ENCODE assay signal across 12 cellular contexts in the genomic region with DNA sequence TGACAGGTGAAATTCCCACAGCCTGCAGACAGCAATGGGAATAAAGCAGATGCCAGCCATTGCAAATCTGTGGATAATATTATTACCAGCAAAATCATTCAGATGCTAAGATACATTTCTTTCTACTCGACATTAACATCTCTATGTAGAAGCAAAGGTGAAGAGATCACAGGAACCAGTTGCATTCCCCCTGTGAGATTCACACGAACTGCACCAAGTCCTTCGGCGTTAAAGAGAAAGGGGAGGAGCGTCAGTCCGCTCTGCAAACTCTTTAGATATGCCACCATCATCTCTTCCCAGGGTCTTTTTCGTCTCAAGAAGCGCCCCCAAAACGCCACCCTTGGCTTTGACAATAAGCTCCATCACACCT. TPM values are rescaled to one million over a fixed set of nuclear protein-coding genes. Genes with fewer than 3 reads are reported as not detected.
A peak's percentile ranks its signal among the peaks of the same experiment; 100 is the strongest.
DNase-seq lines count a peak whose midpoint lies in the region; ATAC-seq and TF ChIP-seq lines count a peak whose summit lies in the region.
"Had no signal": no experiment of that assay in that cellular context is flagged by ENCODE, and none has a peak within 500 bp of the region (broad histone marks: within the 10 kb centered on the region; RNA-seq: fewer than 3 reads in every experiment).

No MANE protein-coding gene starts in this region.

- H3K27me3 Mint-ChIP-seq in Calu3 (ENCODE audit: unreplicated experiment), result peaks cover 90% of the 10 kb centered on the region

- no peak overlapping the region for H2AFZ ChIP-seq in PC-3 (ENCODE audit: low read length)

- CTCF ChIA-PET in Calu3 (lab: Charles Lee), result no interaction called here
- CTCF ChIA-PET in PC-3 (lab: Charles Lee), result no interaction called here

- no peak overlapping the region for H3K9ac ChIP-seq in PC-3 (ENCODE audit: low read length)

- H3K27ac ChIP-seq in PC-3 (ENCODE audit: low read length) (no peak overlapping the region), esophagus squamous epithelium (no peak overlapping the region)
- H3K27ac ChIP-seq: lower lobe of right lung had no signal

- H3K27me3 ChIP-seq in PC-3 (ENCODE audit: low read length) (peaks cover 73% of the 10 kb centered on the region), esophagus squamous epithelium (peaks cover 29 to 100% (median 64%) of the 10 kb centered on the region in 4 donors)

- no peaks in the 10 kb centered on the region for H3K79me2 ChIP-seq in PC-3 (ENCODE audit: low read length)

- H3K36me3 Mint-ChIP-seq in Calu3 (ENCODE audit: insufficient read depth, unreplicated experiment), result peaks cover 8% of the 10 kb centered on the region

- no peak for DNase-seq in Calu3
- DNase-seq in PC-3, result no peak
- DNase-seq in esophagus squamous epithelium (lab: John Stamatoyannopoulos, UW), result no peak
- DNase-seq: lower lobe of right lung; NCI-H774; stimulated activated CD4-positive, alpha-beta T cell treated with anti-CD3 and anti-CD28 coated beads, Interleukin-4, amount 100 ng/mL, for 4 hours had no signal

- TF ChIP-seq POLR2A in esophagus squamous epithelium (IDR thresholded peaks at IDR 0.05), result no peak

- ATAC-seq in GM19023 (IDR thresholded peaks at IDR 0.05; ENCODE audit: unreplicated experiment), result peak; percentile 18
- no peak for ATAC-seq in PC-3
- ATAC-seq in HG03139 (IDR thresholded peaks at IDR 0.05; ENCODE audit: unreplicated experiment), result no peak
- no peak for ATAC-seq in HG03565 (IDR thresholded peaks at IDR 0.05; ENCODE audit: unreplicated experiment)
- no peak for ATAC-seq in GM21576 (IDR thresholded peaks at IDR 0.05; ENCODE audit: unreplicated experiment)
- ATAC-seq: lower lobe of right lung had no signal

- H3K27ac Mint-ChIP-seq in Calu3 (ENCODE audit: unreplicated experiment), result no peak overlapping the region

- no peaks in the 10 kb centered on the region for H3K9me2 ChIP-seq in PC-3 (replicated peaks; ENCODE audit: low read length)

- H3K9me3 ChIP-seq in PC-3 (ENCODE audit: low read length) (no peaks in the 10 kb centered on the region), iPS-18c (ENCODE audit: control insufficient read depth, insufficient read depth, low read length) (peaks cover 2% of the 10 kb centered on the region), esophagus squamous epithelium (no peaks in the 10 kb centered on the region)
- H3K9me3 ChIP-seq: lower lobe of right lung had no signal

- H3K9me3 Mint-ChIP-seq in Calu3 (ENCODE audit: low read depth, unreplicated experiment), result no peaks in the 10 kb centered on the region

- H3K4me3 Mint-ChIP-seq in Calu3 (ENCODE audit: low read depth, unreplicated experiment), result peak overlapping the region; percentile 86

- intact Hi-C loops in Calu3 (cut with micrococcal nuclease; ENCODE audit: unreplicated experiment), result no loop called here
- intact Hi-C loops in PC-3 (cut with micrococcal nuclease), result no loop called here
- intact Hi-C loops in esophagus squamous epithelium (cut with DNase I), result no loop called here

- no peaks in the 10 kb centered on the region for H3F3A ChIP-seq in PC-3 (ENCODE audit: low read length, unreplicated experiment)

- POLR2A ChIA-PET in PC-3 (lab: Charles Lee; ENCODE audit: unreplicated experiment), result no interaction called here

- BruUV-seq in Calu3 (replicated peaks; lab: Mats Ljungman, UMichigan), result no TSS peak
- no TSS peak for BruUV-seq in PC-3 (replicated peaks; lab: Mats Ljungman, UMichigan)

- peak overlapping the region; percentile 21; the same call in 1 of the 2 replicates for H3K4me3 ChIP-seq in PC-3 (ENCODE audit: low read length)
- H3K4me3 ChIP-seq in iPS-18c (ENCODE audit: insufficient read depth, low read depth, low read length), result peak overlapping the region; percentile 34; the same call in 1 of the 2 replicates
- peak overlapping the region in 1 of 4 donors; percentile 79 for H3K4me3 ChIP-seq in esophagus squamous epithelium

- H4K20me1 ChIP-seq in PC-3 (ENCODE audit: low read length), result no peaks in the 10 kb centered on the region

- no peaks in the 10 kb centered on the region for H3K36me3 ChIP-seq in PC-3 (ENCODE audit: low read depth, low read length)
- H3K36me3 ChIP-seq in esophagus squamous epithelium, result no peaks in the 10 kb centered on the region
- H3K36me3 ChIP-seq: lower lobe of right lung had no signal

- H3K4me1 Mint-ChIP-seq in Calu3 (ENCODE audit: low read depth, unreplicated experiment), result peaks cover 20% of the 10 kb centered on the region

- WGBS in esophagus squamous epithelium, 2 donors, result 2 to 3% methylated on average over 9 of the region's 9 CpGs

- H3K4me1 ChIP-seq in PC-3 (ENCODE audit: insufficient read depth, low read length) (peaks cover 13% of the 10 kb centered on the region; the same call in 1 of the 2 replicates), esophagus squamous epithelium (peaks cover 37 to 68% (median 48%) of the 10 kb centered on the region in 3 donors)

- H3K4me2 ChIP-seq in PC-3 (ENCODE audit: low read length), result peak overlapping the region; percentile 91; the same call in 1 of the 2 replicates

- TF ChIP-seq CTCF in Calu3 (IDR thresholded peaks at IDR 0.05; ENCODE audit: unreplicated experiment), result no peak
- no peak for TF ChIP-seq CTCF in PC-3 (conservative IDR thresholded peaks at IDR 0.05; ENCODE audit: low read depth, low read length)
- TF ChIP-seq CTCF in esophagus squamous epithelium (IDR thresholded peaks at IDR 0.05), result no peak

RNA-seq across cellular contexts. Expression of a gene that starts 1.9 kb away (rescaled TPM):
- total RNA-seq in Calu3 (2022) (not detected in 2 replicates), PC-3 (2014; rRNA removed) (not detected in 2 replicates), esophagus squamous epithelium (not detected)
- total RNA-seq: endothelial cell of umbilical vein, lower lobe of right lung had no signal
